ENCODE assay signal across 9 cellular contexts in the genomic region with DNA sequence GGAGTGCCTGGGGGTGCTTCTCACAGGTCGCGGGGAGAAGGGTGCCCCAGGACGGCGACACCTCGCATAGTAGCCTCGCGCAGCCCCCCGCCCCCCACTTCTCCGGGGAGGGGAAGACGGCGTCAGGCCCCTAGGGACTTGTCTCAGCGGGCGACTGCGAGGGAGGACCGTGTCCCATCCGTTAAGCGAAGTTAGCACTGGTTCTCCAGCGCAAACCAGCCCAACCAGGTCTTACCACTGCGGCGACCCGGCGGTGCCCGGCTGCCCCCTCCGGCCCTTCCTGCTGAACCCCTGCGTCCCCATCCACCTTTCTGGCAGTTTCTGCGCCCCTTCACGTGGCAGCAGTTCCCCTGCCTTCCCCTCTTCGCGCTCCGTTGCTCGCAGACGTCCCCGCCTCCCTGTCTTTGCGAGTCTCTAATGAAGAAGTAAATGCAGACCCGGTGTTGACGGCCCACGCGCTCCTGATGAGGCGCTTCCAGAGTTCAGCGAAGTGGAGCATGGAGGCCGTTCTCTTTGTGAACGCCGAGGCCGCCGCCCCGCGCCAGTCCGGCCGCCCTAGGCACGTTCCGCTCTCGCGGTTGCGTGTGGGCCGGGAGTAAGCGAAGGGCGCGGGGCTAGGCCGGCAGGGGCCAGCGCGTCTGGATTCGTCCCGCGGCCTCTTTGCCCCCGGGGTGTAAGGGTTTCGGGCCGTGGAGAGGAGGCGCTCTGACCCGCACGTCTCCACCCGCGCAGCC. TPM values are rescaled to one million over a fixed set of nuclear protein-coding genes. Genes with fewer than 3 reads are reported as not detected.
DNase-seq lines count a peak whose midpoint lies in the region; ATAC-seq and TF ChIP-seq lines count a peak whose summit lies in the region.
"Had no signal": no experiment of that assay in that cellular context is flagged by ENCODE, and none has a peak within 500 bp of the region (broad histone marks: within the 10 kb centered on the region; RNA-seq: fewer than 3 reads in every experiment).

No MANE protein-coding gene starts in this region.

- peak overlapping the region; percentile 47 to 51 for H3K4me3 ChIP-seq in left lung
- H3K4me3 ChIP-seq in tibial artery, result peak overlapping the region; percentile 61 to 66

- H3K4me1 ChIP-seq in left lung (peaks cover 0 to 14% of the 10 kb centered on the region in 2 donors), tibial artery (peaks cover 0 to 50% (median 27%) of the 10 kb centered on the region in 4 donors)

- H3K27ac ChIP-seq in left lung (peak overlapping the region; percentile 37 to 43), tibial artery (peak overlapping the region; percentile 56 to 77)

- DNase-seq in NCI-H345 (lab: John Stamatoyannopoulos, UW), result peak; percentile 23
- DNase-seq in NCI-H345 treated with DMSO at 0.1 percent for 48 hours (lab: John Stamatoyannopoulos, UW; ENCODE audit: unreplicated experiment), result no peak
- peak; percentile 87 for DNase-seq in chondrocyte (ENCODE audit: low spot score)
- peak in 1 of 2 donors; percentile 74 for DNase-seq in left lung
- peak; percentile 31 to 70 for DNase-seq in tibial artery
- DNase-seq in NK-92 (lab: John Stamatoyannopoulos, UW; ENCODE audit: unreplicated experiment), result no peak
- DNase-seq in activated CD4-positive, alpha-beta T cell treated with anti-CD3 and anti-CD28 coated beads, Interleukin-2, amount 50 U/mL, for 1 hour, result no peak
- DNase-seq: activated naive CD8-positive, alpha-beta T cell treated with anti-CD3 and anti-CD28 coated beads for 36 hours had no signal

- peak overlapping the region; percentile 65 for H3K27ac Mint-ChIP-seq in chondrocyte (ENCODE audit: unreplicated experiment)
- H3K27ac Mint-ChIP-seq: activated naive CD8-positive, alpha-beta T cell treated with anti-CD3 and anti-CD28 coated beads for 36 hours had no signal

- H3K27me3 Mint-ChIP-seq in chondrocyte (ENCODE audit: low read depth), result peaks cover 13% of the 10 kb centered on the region

- H3K27me3 ChIP-seq in left lung (peaks cover 18 to 72% of the 10 kb centered on the region in 2 donors), tibial artery (peaks cover 0 to 12% of the 10 kb centered on the region in 2 donors)

- H3K9me3 Mint-ChIP-seq in chondrocyte (ENCODE audit: low read depth), result no peaks in the 10 kb centered on the region
- H3K9me3 Mint-ChIP-seq: activated naive CD8-positive, alpha-beta T cell treated with anti-CD3 and anti-CD28 coated beads for 36 hours had no signal

- peaks cover 57% of the 10 kb centered on the region for H3K4me1 Mint-ChIP-seq in chondrocyte (ENCODE audit: low read depth)

- peak; percentile 2 for ATAC-seq in left lung
- ATAC-seq in HG03196 (IDR thresholded peaks at IDR 0.05; ENCODE audit: unreplicated experiment), result no peak

- H3K9me3 ChIP-seq in left lung, result no peaks in the 10 kb centered on the region
- H3K9me3 ChIP-seq in tibial artery, result no peaks in the 10 kb centered on the region

- intact Hi-C loops in left lung (cut with DNase I), result no loop called here
- intact Hi-C loops in tibial artery (cut with DNase I; ENCODE audit: low total_unique reads), result no loop called here

- H3K36me3 Mint-ChIP-seq in chondrocyte (ENCODE audit: low read depth), result peaks cover 4% of the 10 kb centered on the region

- TF ChIP-seq CTCF in chondrocyte (IDR thresholded peaks at IDR 0.05) (no peak), left lung (IDR thresholded peaks at IDR 0.05) (no peak), tibial artery (IDR thresholded peaks at IDR 0.05) (no peak)

- H3K4me3 Mint-ChIP-seq in chondrocyte (ENCODE audit: unreplicated experiment), result peak overlapping the region; percentile 84
- H3K4me3 Mint-ChIP-seq: activated naive CD8-positive, alpha-beta T cell treated with anti-CD3 and anti-CD28 coated beads for 36 hours had no signal

- H3K36me3 ChIP-seq in left lung (no peaks in the 10 kb centered on the region), tibial artery (no peaks in the 10 kb centered on the region)

RNA-seq across cellular contexts. Expression of a gene that starts 3.0 kb away (rescaled TPM):
- 36.6 to 41.3 TPM (median 38.5 TPM) in 3 replicates for total RNA-seq in chondrocyte
- total RNA-seq in left lung, result 10 to 100 TPM; 56.9 to 66.2 TPM
- total RNA-seq: activated naive CD8-positive, alpha-beta T cell treated with anti-CD3 and anti-CD28 coated beads for 36 hours had no signal

Comparison
In these comparisons a context has a peak if more than half of its experiments do, and no peak if none do; other contexts are left out.
1. DNase-seq: peak in NCI-H345 (single experiment), chondrocyte (single experiment) and tibial artery (2 of 2); none in NCI-H345 treated with DMSO at 0.1 percent for 48 hours (single experiment), NK-92 (single experiment) and activated CD4-positive, alpha-beta T cell treated with anti-CD3 and anti-CD28 coated beads, Interleukin-2, amount 50 U/mL, for 1 hour (single experiment).